Comparison of ENCODE assay signal across 9 cellular contexts in the genomic region with DNA sequence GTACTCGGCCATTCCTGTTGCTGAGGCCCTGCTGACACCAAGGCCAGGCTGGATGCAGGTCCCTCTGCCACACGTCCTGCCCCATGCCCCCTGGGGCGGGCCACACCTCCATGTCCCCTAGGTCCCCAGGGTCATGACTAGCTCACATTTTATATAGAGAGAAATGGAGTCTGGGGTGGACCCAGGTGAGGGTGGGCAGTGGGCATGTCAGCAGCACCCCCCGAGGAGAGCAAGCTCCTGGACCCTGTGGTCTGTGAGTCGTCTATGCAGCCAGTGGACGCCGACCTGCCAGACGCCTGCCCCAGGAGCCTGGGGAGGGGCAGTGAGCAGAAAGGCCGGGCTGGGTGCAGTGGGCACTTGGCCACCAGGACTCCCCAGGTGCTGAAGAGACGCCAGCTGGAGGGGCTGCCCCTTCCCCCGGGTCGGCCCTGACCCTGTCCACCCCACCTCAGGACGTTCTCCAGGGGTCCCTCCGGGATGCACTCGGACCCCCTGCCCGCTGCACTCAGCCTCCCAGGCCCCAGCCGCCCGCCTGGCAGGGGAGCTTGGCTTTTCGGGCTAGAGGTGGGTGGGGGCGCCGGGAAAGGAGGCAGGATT. TPM values are rescaled to one million over a fixed set of nuclear protein-coding genes. Genes with fewer than 3 reads are reported as not detected.
A peak's percentile ranks its signal among the peaks of the same experiment; 100 is the strongest.
DNase-seq lines count a peak whose midpoint lies in the region; ATAC-seq and TF ChIP-seq lines count a peak whose summit lies in the region.
"Had no signal": no experiment of that assay in that cellular context is flagged by ENCODE, and none has a peak within 500 bp of the region (broad histone marks: within the 10 kb centered on the region; RNA-seq: fewer than 3 reads in every experiment).

No MANE protein-coding gene starts in this region.

- no peak for DNase-seq in CD8-positive, alpha-beta T cell
- DNase-seq in SJSA1 (ENCODE audit: low read depth in 1 of 2, low spot score in 2 of 2) (peak in 1 of 2 experiments; percentile 67), SIG-M5 treated with dmso at 0.1 percent for 504 hours (lab: John Stamatoyannopoulos, UW; ENCODE audit: unreplicated experiment) (no peak), NCI-H345 treated with DMSO at 0.1 percent for 48 hours (lab: John Stamatoyannopoulos, UW; ENCODE audit: unreplicated experiment) (no peak)
- DNase-seq: activated CD8-positive, alpha-beta T cell treated with anti-CD3 and anti-CD28 coated beads, Interleukin-2, amount 10 ng/mL, durations not matched to agents 7 days and 5 days; CD4-positive, alpha-beta memory T cell had no signal

- no peak overlapping the region for H3K4me3 ChIP-seq in CD8-positive, alpha-beta T cell (ENCODE audit: low read depth, low read length)
- peak overlapping the region; percentile 63 for H3K4me3 ChIP-seq in SJSA1

- H3K4me3 Mint-ChIP-seq in CD8-positive, alpha-beta T cell = peak overlapping the region; percentile 11
- H3K4me3 Mint-ChIP-seq in nephron = peak overlapping the region; percentile 9 to 38 (median 34)
- H3K4me3 Mint-ChIP-seq: activated CD8-positive, alpha-beta T cell treated with anti-CD3 and anti-CD28 coated beads, Interleukin-2, amount 10 ng/mL, durations not matched to agents 7 days and 5 days had no signal

- no peaks in the 10 kb centered on the region for H3K36me3 Mint-ChIP-seq in CD8-positive, alpha-beta T cell
- H3K36me3 Mint-ChIP-seq in nephron (ENCODE audit: low read depth) = peaks cover 6% of the 10 kb centered on the region
- H3K36me3 Mint-ChIP-seq: IgD-negative memory B cell had no signal

- peaks cover 15% of the 10 kb centered on the region for H3K27me3 ChIP-seq in CD8-positive, alpha-beta T cell (ENCODE audit: insufficient read depth, low read length)
- no peaks in the 10 kb centered on the region for H3K27me3 ChIP-seq in SJSA1 (replicated peaks)

- no peak for TF ChIP-seq CTCF in CD8-positive, alpha-beta T cell (IDR thresholded peaks at IDR 0.05)
- no peak for TF ChIP-seq CTCF in nephron (IDR thresholded peaks at IDR 0.05; ENCODE audit: unreplicated experiment in 3 of 3)

- POLR2A ChIA-PET in CD8-positive, alpha-beta T cell (lab: Charles Lee) = interaction anchor here (1.6 kb wide), 1 partner anchor 73 kb away, joined by 3 read pairs; a partner anchor contains a TSS

- H3K27ac Mint-ChIP-seq in CD8-positive, alpha-beta T cell = no peak overlapping the region
- peak overlapping the region; percentile 59 to 93 (median 91) for H3K27ac Mint-ChIP-seq in nephron
- H3K27ac Mint-ChIP-seq: activated CD8-positive, alpha-beta T cell treated with anti-CD3 and anti-CD28 coated beads, Interleukin-2, amount 10 ng/mL, durations not matched to agents 7 days and 5 days; CD4-positive, alpha-beta memory T cell; IgD-negative memory B cell had no signal

- no peak for ATAC-seq in CD8-positive, alpha-beta T cell
- ATAC-seq in GM19035 (IDR thresholded peaks at IDR 0.05; ENCODE audit: unreplicated experiment) = no peak

- H3K27ac ChIP-seq in CD8-positive, alpha-beta T cell (ENCODE audit: low read depth, low read length) = no peak overlapping the region
- peak overlapping the region; percentile 32 for H3K27ac ChIP-seq in SJSA1

- CTCF ChIA-PET in CD8-positive, alpha-beta T cell (lab: Charles Lee) = interaction anchor here (0.6 kb wide), 1 partner anchor 35 kb away, joined by 3 read pairs; no protein-coding TSS in a partner anchor

- intact Hi-C loops in CD8-positive, alpha-beta T cell (cut with DNase I, micrococcal nuclease) = no loop called here

- H3K27me3 Mint-ChIP-seq in CD8-positive, alpha-beta T cell (ENCODE audit: low read depth) = peaks cover 17% of the 10 kb centered on the region
- H3K27me3 Mint-ChIP-seq in nephron (ENCODE audit: low read depth) = peaks cover 26% of the 10 kb centered on the region

- peaks cover 13% of the 10 kb centered on the region for H3K4me1 ChIP-seq in CD8-positive, alpha-beta T cell (ENCODE audit: insufficient read depth, low read length)
- H3K4me1 ChIP-seq in SJSA1 (replicated peaks) = peaks cover 85% of the 10 kb centered on the region

- H3K4me1 Mint-ChIP-seq in CD8-positive, alpha-beta T cell (ENCODE audit: low read depth) = peaks cover 9% of the 10 kb centered on the region
- H3K4me1 Mint-ChIP-seq in nephron = peaks cover 35% of the 10 kb centered on the region

- H3K9me3 ChIP-seq in CD8-positive, alpha-beta T cell (ENCODE audit: low read length) = no peaks in the 10 kb centered on the region
- H3K9me3 ChIP-seq in SJSA1 (replicated peaks) = peaks cover 10% of the 10 kb centered on the region

- H3K9me3 Mint-ChIP-seq in CD8-positive, alpha-beta T cell = no peaks in the 10 kb centered on the region
- no peaks in the 10 kb centered on the region for H3K9me3 Mint-ChIP-seq in nephron
- H3K9me3 Mint-ChIP-seq: CD4-positive, alpha-beta memory T cell; IgD-negative memory B cell had no signal

- H3K36me3 ChIP-seq in CD8-positive, alpha-beta T cell (ENCODE audit: insufficient read depth, low read length) = no peaks in the 10 kb centered on the region
- H3K36me3 ChIP-seq in SJSA1 = peaks cover 65% of the 10 kb centered on the region

RNA-seq across cellular contexts. Expression of a gene that starts 15.9 kb away (rescaled TPM):
- not detected for total RNA-seq in CD8-positive, alpha-beta T cell
- total RNA-seq in SJSA1 (2014; rRNA removed; shearing (Covaris generic)) = 232 and 256 TPM in 2 replicates
- total RNA-seq: activated CD8-positive, alpha-beta T cell treated with anti-CD3 and anti-CD28 coated beads, Interleukin-2, amount 10 ng/mL, durations not matched to agents 7 days and 5 days; CD4-positive, alpha-beta memory T cell had no signal

RNA-seq across cellular contexts. Expression of a gene that starts 19.4 kb away (rescaled TPM):
- 10 to 100 TPM; 54.0 to 54.7 TPM for total RNA-seq in CD8-positive, alpha-beta T cell
- 100 and 129 TPM in 2 replicates for total RNA-seq in SJSA1 (2014; rRNA removed; shearing (Covaris generic))

RNA-seq across cellular contexts. Expression of a gene that starts 20.8 kb away (rescaled TPM):
- 10 to 100 TPM; 15.2 to 16.1 TPM for total RNA-seq in CD8-positive, alpha-beta T cell
- total RNA-seq in SJSA1 (2014; rRNA removed; shearing (Covaris generic)) = 7.2 and 11.5 TPM in 2 replicates

RNA-seq across cellular contexts. Expression of a gene that starts 26.7 kb away (rescaled TPM):
- under 1 TPM; 0.56 to 0.60 TPM for total RNA-seq in CD8-positive, alpha-beta T cell
- total RNA-seq in SJSA1 (2014; rRNA removed; shearing (Covaris generic)) = 0.34 TPM in 1 of 2 replicates, not detected in the other

RNA-seq across cellular contexts. Expression of a gene that starts 42.3 kb away (rescaled TPM):
- total RNA-seq in CD8-positive, alpha-beta T cell = under 1 TPM in 1 of 2 experiments, not detected in 1; 0.08 TPM
- 0.11 TPM in 1 of 2 replicates, not detected in the other for total RNA-seq in SJSA1 (2014; rRNA removed; shearing (Covaris generic))
- total RNA-seq: activated CD8-positive, alpha-beta T cell treated with anti-CD3 and anti-CD28 coated beads, Interleukin-2, amount 10 ng/mL, durations not matched to agents 7 days and 5 days; CD4-positive, alpha-beta memory T cell had no signal

Comparison
In these comparisons a context has a peak if more than half of its experiments do, and no peak if none do; other contexts are left out.
1. RNA of a gene that starts 15.9 kb away (total RNA-seq): 232 to 256 TPM in SJSA1; not detected in CD8-positive, alpha-beta T cell; every median in the first group is over 100 times any median in the second.